1 cellular context compared by ENCODE assay signal in the genomic region with DNA sequence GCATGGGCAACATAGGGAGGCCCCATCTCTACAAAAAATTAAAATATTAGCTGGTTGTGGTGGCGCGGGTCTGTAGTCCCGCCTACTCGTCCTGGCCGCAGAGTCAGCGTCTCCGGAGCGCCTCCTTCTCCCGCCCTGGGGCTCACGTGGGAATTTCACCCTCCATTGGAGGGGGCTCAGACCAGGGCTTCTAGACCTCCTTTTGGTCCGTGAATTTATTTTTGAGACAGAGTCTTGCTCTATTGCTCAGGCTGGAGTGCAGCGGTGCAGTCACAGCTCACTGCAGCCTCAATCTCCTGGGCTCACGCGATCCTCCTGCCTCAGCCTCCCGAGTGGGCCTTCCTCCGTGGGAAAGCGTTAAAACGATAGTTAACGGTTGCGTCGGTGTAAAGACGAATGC.
TF ChIP-seq lines count a peak whose summit lies in the region.

No MANE protein-coding gene starts in this region.

TF ChIP-seq in GM23338, 12 proteins besides CTCF, POLR2A, EP300 and RAD21 (continued from another document):
- TF ChIP-seq NANOG (IDR thresholded peaks at IDR 0.05; ENCODE audit: borderline replicate concordance) (no peak), CREB1 (CRISPR knock-in tag; IDR thresholded peaks at IDR 0.05; ENCODE audit: low read depth) (no peak)
